Comparison of ENCODE assay signal across 29 cellular contexts in genomic region chr7:69363131-69363530, GRCh38.
"Had no signal": no experiment of that assay in that cellular context is flagged by ENCODE, and none has a peak within 500 bp of the region (broad histone marks: within the 10 kb centered on the region; RNA-seq: fewer than 3 reads in every experiment).

No MANE protein-coding gene starts in this region.

- H3K27me3 Mint-ChIP-seq: naive B cell; stimulated activated memory B cell treated with anti-CD40 and anti-IgM and Interleukin-4, amounts not matched to agents 10 μg/mL and 1 μg/mL and 100 μg/mL, for 72 hours; stimulated activated naive CD8-positive, alpha-beta T cell treated with anti-CD3 and anti-CD28 coated beads, Interleukin-15, amount 100 ng/mL, for 72 hours had no signal

- H3K27ac Mint-ChIP-seq: immature natural killer cell; mesothelial cell of epicardium; naive B cell; natural killer cell; nephron progenitor cell; neural progenitor cell; progenitor cell of endocrine pancreas; stimulated activated memory B cell treated with anti-CD40 and anti-IgM and Interleukin-4, amounts not matched to agents 10 μg/mL and 1 μg/mL and 100 μg/mL, for 72 hours; stimulated activated naive CD8-positive, alpha-beta T cell treated with anti-CD3 and anti-CD28 coated beads, Interleukin-15, amount 100 ng/mL, for 72 hours had no signal

- H3K27me3 ChIP-seq: neural progenitor cell, neutrophil, right atrium auricular region, right lobe of liver, tibial nerve, upper lobe of left lung, vagina had no signal

- H3K9me3 ChIP-seq: left ventricle myocardium inferior, neutrophil, right atrium auricular region, right lobe of liver, tibial nerve, upper lobe of left lung, vagina had no signal

- H3K9ac ChIP-seq: neural progenitor cell had no signal

- H3K4me2 ChIP-seq: neural progenitor cell, smooth muscle cell had no signal

- H3K4me1 Mint-ChIP-seq: immature natural killer cell; natural killer cell; stimulated activated memory B cell treated with anti-CD40 and anti-IgM and Interleukin-4, amounts not matched to agents 10 μg/mL and 1 μg/mL and 100 μg/mL, for 72 hours; stimulated activated naive CD8-positive, alpha-beta T cell treated with anti-CD3 and anti-CD28 coated beads, Interleukin-15, amount 100 ng/mL, for 72 hours had no signal

- H3K4me1 ChIP-seq: neural progenitor cell, right lobe of liver, upper lobe of left lung had no signal

- FAIRE-seq: islet of Langerhans, kidney had no signal

- H3K4me3 ChIP-seq: left ventricle myocardium inferior, lung, neural progenitor cell, right atrium auricular region, right lobe of liver, smooth muscle cell, tibial nerve, upper lobe of left lung, vagina had no signal

- H3K36me3 ChIP-seq: left ventricle myocardium inferior, neural progenitor cell, neutrophil, right atrium auricular region, right lobe of liver, tibial nerve, upper lobe of left lung, vagina had no signal

- H3K9me3 Mint-ChIP-seq: mesothelial cell of epicardium; natural killer cell; neural progenitor cell; stimulated activated memory B cell treated with anti-CD40 and anti-IgM and Interleukin-4, amounts not matched to agents 10 μg/mL and 1 μg/mL and 100 μg/mL, for 72 hours; stimulated activated naive CD8-positive, alpha-beta T cell treated with anti-CD3 and anti-CD28 coated beads, Interleukin-15, amount 100 ng/mL, for 72 hours had no signal

- H3K27ac ChIP-seq: left ventricle myocardium inferior, neural progenitor cell, neutrophil, right atrium auricular region, right lobe of liver, tibial nerve, upper lobe of left lung, vagina had no signal

- H3K36me3 Mint-ChIP-seq: immature natural killer cell; mesothelial cell of epicardium; natural killer cell; neural progenitor cell; stimulated activated memory B cell treated with anti-CD40 and anti-IgM and Interleukin-4, amounts not matched to agents 10 μg/mL and 1 μg/mL and 100 μg/mL, for 72 hours had no signal

- DNase-seq: immature natural killer cell; kidney; left colon; left ventricle myocardium inferior; mesendoderm; naive B cell; natural killer cell; nephron progenitor cell; occipital lobe; right lobe of liver; stimulated activated CD4-positive, alpha-beta T cell treated with anti-CD3 and anti-CD28 coated beads, Interleukin-1b, Interleukin-23, amount 100 ng/mL, for 48 hours; stimulated activated CD4-positive, alpha-beta T cell treated with anti-CD3 and anti-CD28 coated beads, Interleukin-2, amount 100 ng/mL, for 48 hours; stimulated activated CD4-positive, alpha-beta T cell treated with anti-CD3 and anti-CD28 coated beads, Interleukin-4, amount 100 ng/mL, for 4 hours; stimulated activated CD8-positive, alpha-beta memory T cell treated with anti-CD3 and anti-CD28 coated beads, Interleukin-4, amount 100 ng/mL, for 48 hours; stimulated activated naive CD4-positive, alpha-beta T cell treated with Interleukin-2 at 50 U/mL for 16 hours; stimulated activated naive CD8-positive, alpha-beta T cell treated with anti-CD3 and anti-CD28 coated beads, Interleukin-15, amount 100 ng/mL, for 72 hours; substantia nigra; upper lobe of left lung had no signal

- ATAC-seq: left colon; natural killer cell; right lobe of liver; stimulated activated memory B cell treated with anti-CD40 and anti-IgM and Interleukin-4, amounts not matched to agents 10 μg/mL and 1 μg/mL and 100 μg/mL, for 72 hours; stimulated activated naive CD8-positive, alpha-beta T cell treated with anti-CD3 and anti-CD28 coated beads, Interleukin-15, amount 100 ng/mL, for 72 hours had no signal

- H2AFZ ChIP-seq: neural progenitor cell had no signal

- H3K4me3 Mint-ChIP-seq: immature natural killer cell; mesothelial cell of epicardium; naive B cell; natural killer cell; nephron progenitor cell; neural progenitor cell; stimulated activated memory B cell treated with anti-CD40 and anti-IgM and Interleukin-4, amounts not matched to agents 10 μg/mL and 1 μg/mL and 100 μg/mL, for 72 hours; stimulated activated naive CD8-positive, alpha-beta T cell treated with anti-CD3 and anti-CD28 coated beads, Interleukin-15, amount 100 ng/mL, for 72 hours had no signal
